ENCODE assay signal across 2 cellular contexts in the genomic region with DNA sequence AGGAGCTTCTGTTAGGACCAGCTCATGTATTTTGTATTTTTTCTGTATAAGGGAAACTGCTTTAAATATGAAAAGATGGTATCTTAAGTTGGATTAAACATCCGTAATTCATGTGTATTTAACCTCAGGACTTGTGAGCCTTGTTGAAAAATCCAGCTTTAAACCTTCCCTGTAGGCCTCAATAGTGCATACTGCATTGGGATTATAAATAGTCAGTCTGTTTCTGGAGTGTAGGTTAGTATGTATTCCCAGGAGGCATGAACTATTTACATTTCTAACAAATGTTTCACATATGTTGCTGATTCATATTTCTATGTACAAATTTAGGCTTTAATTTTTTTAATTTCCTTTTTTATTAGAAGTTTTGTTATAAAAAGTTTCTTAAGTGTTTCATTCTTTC.
TF ChIP-seq lines count a peak whose summit lies in the region.

No MANE protein-coding gene starts in this region.

TF ChIP-seq in SK-N-SH treated with all-trans-retinoic acid at 6 μM for 48 hours, 23 proteins besides CTCF, POLR2A, EP300 and RAD21 (continued from another document):
- TF ChIP-seq ZFP3 (CRISPR knock-in tag; IDR thresholded peaks at IDR 0.05) (no peak), ISL1 (CRISPR knock-in tag; IDR thresholded peaks at IDR 0.05) (no peak), ZFP30 (CRISPR knock-in tag; IDR thresholded peaks at IDR 0.05) (no peak), ZC3H10 (CRISPR knock-in tag; IDR thresholded peaks at IDR 0.05) (no peak), ZNF8 (CRISPR knock-in tag; IDR thresholded peaks at IDR 0.05) (no peak)
- TF ChIP-seq, protein P1, sequence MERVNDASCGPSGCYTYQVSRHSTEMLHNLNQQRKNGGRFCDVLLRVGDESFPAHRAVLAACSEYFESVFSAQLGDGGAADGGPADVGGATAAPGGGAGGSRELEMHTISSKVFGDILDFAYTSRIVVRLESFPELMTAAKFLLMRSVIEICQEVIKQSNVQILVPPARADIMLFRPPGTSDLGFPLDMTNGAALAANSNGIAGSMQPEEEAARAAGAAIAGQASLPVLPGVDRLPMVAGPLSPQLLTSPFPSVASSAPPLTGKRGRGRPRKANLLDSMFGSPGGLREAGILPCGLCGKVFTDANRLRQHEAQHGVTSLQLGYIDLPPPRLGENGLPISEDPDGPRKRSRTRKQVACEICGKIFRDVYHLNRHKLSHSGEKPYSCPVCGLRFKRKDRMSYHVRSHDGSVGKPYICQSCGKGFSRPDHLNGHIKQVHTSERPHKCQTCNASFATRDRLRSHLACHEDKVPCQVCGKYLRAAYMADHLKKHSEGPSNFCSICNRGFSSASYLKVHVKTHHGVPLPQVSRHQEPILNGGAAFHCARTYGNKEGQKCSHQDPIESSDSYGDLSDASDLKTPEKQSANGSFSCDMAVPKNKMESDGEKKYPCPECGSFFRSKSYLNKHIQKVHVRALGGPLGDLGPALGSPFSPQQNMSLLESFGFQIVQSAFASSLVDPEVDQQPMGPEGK (CRISPR knock-in tag; IDR thresholded peaks at IDR 0.05; ENCODE audit: borderline replicate concordance), result no peak
- TF ChIP-seq, protein P2, sequence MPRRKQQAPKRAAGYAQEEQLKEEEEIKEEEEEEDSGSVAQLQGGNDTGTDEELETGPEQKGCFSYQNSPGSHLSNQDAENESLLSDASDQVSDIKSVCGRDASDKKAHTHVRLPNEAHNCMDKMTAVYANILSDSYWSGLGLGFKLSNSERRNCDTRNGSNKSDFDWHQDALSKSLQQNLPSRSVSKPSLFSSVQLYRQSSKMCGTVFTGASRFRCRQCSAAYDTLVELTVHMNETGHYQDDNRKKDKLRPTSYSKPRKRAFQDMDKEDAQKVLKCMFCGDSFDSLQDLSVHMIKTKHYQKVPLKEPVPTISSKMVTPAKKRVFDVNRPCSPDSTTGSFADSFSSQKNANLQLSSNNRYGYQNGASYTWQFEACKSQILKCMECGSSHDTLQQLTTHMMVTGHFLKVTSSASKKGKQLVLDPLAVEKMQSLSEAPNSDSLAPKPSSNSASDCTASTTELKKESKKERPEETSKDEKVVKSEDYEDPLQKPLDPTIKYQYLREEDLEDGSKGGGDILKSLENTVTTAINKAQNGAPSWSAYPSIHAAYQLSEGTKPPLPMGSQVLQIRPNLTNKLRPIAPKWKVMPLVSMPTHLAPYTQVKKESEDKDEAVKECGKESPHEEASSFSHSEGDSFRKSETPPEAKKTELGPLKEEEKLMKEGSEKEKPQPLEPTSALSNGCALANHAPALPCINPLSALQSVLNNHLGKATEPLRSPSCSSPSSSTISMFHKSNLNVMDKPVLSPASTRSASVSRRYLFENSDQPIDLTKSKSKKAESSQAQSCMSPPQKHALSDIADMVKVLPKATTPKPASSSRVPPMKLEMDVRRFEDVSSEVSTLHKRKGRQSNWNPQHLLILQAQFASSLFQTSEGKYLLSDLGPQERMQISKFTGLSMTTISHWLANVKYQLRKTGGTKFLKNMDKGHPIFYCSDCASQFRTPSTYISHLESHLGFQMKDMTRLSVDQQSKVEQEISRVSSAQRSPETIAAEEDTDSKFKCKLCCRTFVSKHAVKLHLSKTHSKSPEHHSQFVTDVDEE (CRISPR knock-in tag; IDR thresholded peaks at IDR 0.05), result no peak
- TF ChIP-seq, protein P3, sequence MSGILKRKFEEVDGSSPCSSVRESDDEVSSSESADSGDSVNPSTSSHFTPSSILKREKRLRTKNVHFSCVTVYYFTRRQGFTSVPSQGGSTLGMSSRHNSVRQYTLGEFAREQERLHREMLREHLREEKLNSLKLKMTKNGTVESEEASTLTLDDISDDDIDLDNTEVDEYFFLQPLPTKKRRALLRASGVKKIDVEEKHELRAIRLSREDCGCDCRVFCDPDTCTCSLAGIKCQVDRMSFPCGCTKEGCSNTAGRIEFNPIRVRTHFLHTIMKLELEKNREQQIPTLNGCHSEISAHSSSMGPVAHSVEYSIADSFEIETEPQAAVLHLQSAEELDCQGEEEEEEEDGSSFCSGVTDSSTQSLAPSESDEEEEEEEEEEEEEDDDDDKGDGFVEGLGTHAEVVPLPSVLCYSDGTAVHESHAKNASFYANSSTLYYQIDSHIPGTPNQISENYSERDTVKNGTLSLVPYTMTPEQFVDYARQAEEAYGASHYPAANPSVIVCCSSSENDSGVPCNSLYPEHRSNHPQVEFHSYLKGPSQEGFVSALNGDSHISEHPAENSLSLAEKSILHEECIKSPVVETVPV (CRISPR knock-in tag; IDR thresholded peaks at IDR 0.05), result no peak

TF ChIP-seq in SK-N-SH, 30 proteins besides CTCF, POLR2A, EP300 and RAD21 (continued from another document):
- TF ChIP-seq, protein P4, sequence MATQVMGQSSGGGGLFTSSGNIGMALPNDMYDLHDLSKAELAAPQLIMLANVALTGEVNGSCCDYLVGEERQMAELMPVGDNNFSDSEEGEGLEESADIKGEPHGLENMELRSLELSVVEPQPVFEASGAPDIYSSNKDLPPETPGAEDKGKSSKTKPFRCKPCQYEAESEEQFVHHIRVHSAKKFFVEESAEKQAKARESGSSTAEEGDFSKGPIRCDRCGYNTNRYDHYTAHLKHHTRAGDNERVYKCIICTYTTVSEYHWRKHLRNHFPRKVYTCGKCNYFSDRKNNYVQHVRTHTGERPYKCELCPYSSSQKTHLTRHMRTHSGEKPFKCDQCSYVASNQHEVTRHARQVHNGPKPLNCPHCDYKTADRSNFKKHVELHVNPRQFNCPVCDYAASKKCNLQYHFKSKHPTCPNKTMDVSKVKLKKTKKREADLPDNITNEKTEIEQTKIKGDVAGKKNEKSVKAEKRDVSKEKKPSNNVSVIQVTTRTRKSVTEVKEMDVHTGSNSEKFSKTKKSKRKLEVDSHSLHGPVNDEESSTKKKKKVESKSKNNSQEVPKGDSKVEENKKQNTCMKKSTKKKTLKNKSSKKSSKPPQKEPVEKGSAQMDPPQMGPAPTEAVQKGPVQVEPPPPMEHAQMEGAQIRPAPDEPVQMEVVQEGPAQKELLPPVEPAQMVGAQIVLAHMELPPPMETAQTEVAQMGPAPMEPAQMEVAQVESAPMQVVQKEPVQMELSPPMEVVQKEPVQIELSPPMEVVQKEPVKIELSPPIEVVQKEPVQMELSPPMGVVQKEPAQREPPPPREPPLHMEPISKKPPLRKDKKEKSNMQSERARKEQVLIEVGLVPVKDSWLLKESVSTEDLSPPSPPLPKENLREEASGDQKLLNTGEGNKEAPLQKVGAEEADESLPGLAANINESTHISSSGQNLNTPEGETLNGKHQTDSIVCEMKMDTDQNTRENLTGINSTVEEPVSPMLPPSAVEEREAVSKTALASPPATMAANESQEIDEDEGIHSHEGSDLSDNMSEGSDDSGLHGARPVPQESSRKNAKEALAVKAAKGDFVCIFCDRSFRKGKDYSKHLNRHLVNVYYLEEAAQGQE (IDR thresholded peaks at IDR 0.05; ENCODE audit: low read depth, low read length), result no peak
TF ChIP-seq in SK-N-SH: peak in this region for 0.
